Comparison of ENCODE assay signal across 1 cellular context in genomic region chr11:96143016-96143670, GRCh38.
TF ChIP-seq lines count a peak whose summit lies in the region.

No MANE protein-coding gene starts in this region.

TF ChIP-seq in GM23338, 12 proteins besides CTCF, POLR2A, EP300 and RAD21 (continued from another document):
- TF ChIP-seq, protein P1, sequence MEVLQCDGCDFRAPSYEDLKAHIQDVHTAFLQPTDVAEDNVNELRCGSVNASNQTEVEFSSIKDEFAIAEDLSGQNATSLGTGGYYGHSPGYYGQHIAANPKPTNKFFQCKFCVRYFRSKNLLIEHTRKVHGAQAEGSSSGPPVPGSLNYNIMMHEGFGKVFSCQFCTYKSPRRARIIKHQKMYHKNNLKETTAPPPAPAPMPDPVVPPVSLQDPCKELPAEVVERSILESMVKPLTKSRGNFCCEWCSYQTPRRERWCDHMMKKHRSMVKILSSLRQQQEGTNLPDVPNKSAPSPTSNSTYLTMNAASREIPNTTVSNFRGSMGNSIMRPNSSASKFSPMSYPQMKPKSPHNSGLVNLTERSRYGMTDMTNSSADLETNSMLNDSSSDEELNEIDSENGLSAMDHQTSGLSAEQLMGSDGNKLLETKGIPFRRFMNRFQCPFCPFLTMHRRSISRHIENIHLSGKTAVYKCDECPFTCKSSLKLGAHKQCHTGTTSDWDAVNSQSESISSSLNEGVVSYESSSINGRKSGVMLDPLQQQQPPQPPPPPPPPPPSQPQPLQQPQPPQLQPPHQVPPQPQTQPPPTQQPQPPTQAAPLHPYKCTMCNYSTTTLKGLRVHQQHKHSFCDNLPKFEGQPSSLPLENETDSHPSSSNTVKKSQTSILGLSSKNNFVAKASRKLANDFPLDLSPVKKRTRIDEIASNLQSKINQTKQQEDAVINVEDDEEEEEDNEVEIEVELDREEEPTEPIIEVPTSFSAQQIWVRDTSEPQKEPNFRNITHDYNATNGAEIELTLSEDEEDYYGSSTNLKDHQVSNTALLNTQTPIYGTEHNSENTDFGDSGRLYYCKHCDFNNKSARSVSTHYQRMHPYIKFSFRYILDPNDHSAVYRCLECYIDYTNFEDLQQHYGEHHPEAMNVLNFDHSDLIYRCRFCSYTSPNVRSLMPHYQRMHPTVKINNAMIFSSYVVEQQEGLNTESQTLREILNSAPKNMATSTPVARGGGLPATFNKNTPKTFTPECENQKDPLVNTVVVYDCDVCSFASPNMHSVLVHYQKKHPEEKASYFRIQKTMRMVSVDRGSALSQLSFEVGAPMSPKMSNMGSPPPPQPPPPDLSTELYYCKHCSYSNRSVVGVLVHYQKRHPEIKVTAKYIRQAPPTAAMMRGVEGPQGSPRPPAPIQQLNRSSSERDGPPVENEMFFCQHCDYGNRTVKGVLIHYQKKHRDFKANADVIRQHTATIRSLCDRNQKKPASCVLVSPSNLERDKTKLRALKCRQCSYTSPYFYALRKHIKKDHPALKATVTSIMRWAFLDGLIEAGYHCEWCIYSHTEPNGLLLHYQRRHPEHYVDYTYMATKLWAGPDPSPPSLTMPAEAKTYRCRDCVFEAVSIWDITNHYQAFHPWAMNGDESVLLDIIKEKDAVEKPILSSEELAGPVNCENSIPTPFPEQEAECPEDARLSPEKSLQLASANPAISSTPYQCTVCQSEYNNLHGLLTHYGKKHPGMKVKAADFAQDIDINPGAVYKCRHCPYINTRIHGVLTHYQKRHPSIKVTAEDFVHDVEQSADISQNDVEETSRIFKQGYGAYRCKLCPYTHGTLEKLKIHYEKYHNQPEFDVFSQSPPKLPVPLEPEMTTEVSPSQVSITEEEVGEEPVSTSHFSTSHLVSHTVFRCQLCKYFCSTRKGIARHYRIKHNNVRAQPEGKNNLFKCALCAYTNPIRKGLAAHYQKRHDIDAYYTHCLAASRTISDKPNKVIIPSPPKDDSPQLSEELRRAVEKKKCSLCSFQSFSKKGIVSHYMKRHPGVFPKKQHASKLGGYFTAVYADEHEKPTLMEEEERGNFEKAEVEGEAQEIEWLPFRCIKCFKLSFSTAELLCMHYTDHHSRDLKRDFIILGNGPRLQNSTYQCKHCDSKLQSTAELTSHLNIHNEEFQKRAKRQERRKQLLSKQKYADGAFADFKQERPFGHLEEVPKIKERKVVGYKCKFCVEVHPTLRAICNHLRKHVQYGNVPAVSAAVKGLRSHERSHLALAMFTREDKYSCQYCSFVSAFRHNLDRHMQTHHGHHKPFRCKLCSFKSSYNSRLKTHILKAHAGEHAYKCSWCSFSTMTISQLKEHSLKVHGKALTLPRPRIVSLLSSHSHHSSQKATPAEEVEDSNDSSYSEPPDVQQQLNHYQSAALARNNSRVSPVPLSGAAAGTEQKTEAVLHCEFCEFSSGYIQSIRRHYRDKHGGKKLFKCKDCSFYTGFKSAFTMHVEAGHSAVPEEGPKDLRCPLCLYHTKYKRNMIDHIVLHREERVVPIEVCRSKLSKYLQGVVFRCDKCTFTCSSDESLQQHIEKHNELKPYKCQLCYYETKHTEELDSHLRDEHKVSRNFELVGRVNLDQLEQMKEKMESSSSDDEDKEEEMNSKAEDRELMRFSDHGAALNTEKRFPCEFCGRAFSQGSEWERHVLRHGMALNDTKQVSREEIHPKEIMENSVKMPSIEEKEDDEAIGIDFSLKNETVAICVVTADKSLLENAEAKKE (CRISPR knock-in tag; IDR thresholded peaks at IDR 0.05): no peak
- TF ChIP-seq ZNF114 (CRISPR knock-in tag; IDR thresholded peaks at IDR 0.05) (no peak), POLR2AphosphoS5 (IDR thresholded peaks at IDR 0.05; ENCODE audit: low read depth) (no peak), CREB1 (CRISPR knock-in tag; IDR thresholded peaks at IDR 0.05; ENCODE audit: low read depth) (no peak), REST (IDR thresholded peaks at IDR 0.05; ENCODE audit: unreplicated experiment) (no peak), EZH2phosphoT487 (IDR thresholded peaks at IDR 0.05; ENCODE audit: unreplicated experiment) (no peak), JUNB (IDR thresholded peaks at IDR 0.05; ENCODE audit: unreplicated experiment) (no peak)
